Comparison of ENCODE assay signal across 8 cellular contexts in genomic region chr6:114011486-114011885, GRCh38. TPM values are rescaled to one million over a fixed set of nuclear protein-coding genes. Genes with fewer than 3 reads are reported as not detected.
DNase-seq lines count a peak whose midpoint lies in the region; ATAC-seq and TF ChIP-seq lines count a peak whose summit lies in the region.
"Not testable (repeated sequence)": the region's sequence is repeated elsewhere in the genome, so short reads cannot be mapped to it uniquely, and the experiment has no call there.

No MANE protein-coding gene starts in this region.

- not testable (repeated sequence) for H4K5ac ChIP-seq in mesendoderm (ENCODE audit: low read length)

- H3K27me3 ChIP-seq in CD4-positive, alpha-beta memory T cell (ENCODE audit: insufficient read depth, low read length); mesendoderm (ENCODE audit: insufficient read depth, low read length, poor library complexity); prostate gland (replicated peaks; ENCODE audit: insufficient read depth): not testable (repeated sequence)

- peak overlapping the region; percentile 51 for H3K9ac ChIP-seq in mesendoderm (ENCODE audit: low read length)

- H3K27ac Mint-ChIP-seq in CD4-positive, alpha-beta memory T cell = peak overlapping the region in 3 of 7 donors; percentile 8 to 87 (median 48)
- H3K27ac Mint-ChIP-seq in T-cell = peak overlapping the region; percentile 76 to 92
- H3K27ac Mint-ChIP-seq in activated CD4-positive, alpha-beta memory T cell treated with anti-CD3 and anti-CD28 coated beads, Interleukin-2, amount 10 ng/mL, durations not matched to agents 7 days and 5 days = peak overlapping the region; percentile 81
- not testable (repeated sequence) for H3K27ac Mint-ChIP-seq in activated naive CD4-positive, alpha-beta T cell treated with anti-CD3 and anti-CD28 coated beads, Interleukin-2, amount 10 ng/mL, durations not matched to agents 7 days and 5 days

- peak overlapping the region in 3 of 8 donors; percentile 2 to 57 (median 33) for H3K4me3 Mint-ChIP-seq in CD4-positive, alpha-beta memory T cell
- peak overlapping the region in 2 of 3 donors; percentile 29 to 59 for H3K4me3 Mint-ChIP-seq in T-cell
- H3K4me3 Mint-ChIP-seq in activated CD4-positive, alpha-beta memory T cell treated with anti-CD3 and anti-CD28 coated beads, Interleukin-2, amount 10 ng/mL, durations not matched to agents 7 days and 5 days = peak overlapping the region; percentile 37
- H3K4me3 Mint-ChIP-seq in activated naive CD4-positive, alpha-beta T cell treated with anti-CD3 and anti-CD28 coated beads, Interleukin-2, amount 10 ng/mL, durations not matched to agents 7 days and 5 days = not testable (repeated sequence)

- H3K36me3 ChIP-seq in CD4-positive, alpha-beta memory T cell (ENCODE audit: insufficient read depth, low read length); HEK293 (ENCODE audit: control insufficient read depth in 2 of 2, insufficient read depth in 1 of 2, low read length in 2 of 2); mesendoderm (ENCODE audit: control insufficient read depth, insufficient read depth, low read length); prostate gland: not testable (repeated sequence)

- peaks cover 8 to 19% (median 17%) of the 10 kb centered on the region in 4 donors for H3K4me1 Mint-ChIP-seq in CD4-positive, alpha-beta memory T cell
- peaks cover 16 to 29% (median 22%) of the 10 kb centered on the region in 3 donors for H3K4me1 Mint-ChIP-seq in T-cell
- peaks cover 12% of the 10 kb centered on the region for H3K4me1 Mint-ChIP-seq in activated CD4-positive, alpha-beta memory T cell treated with anti-CD3 and anti-CD28 coated beads, Interleukin-2, amount 10 ng/mL, durations not matched to agents 7 days and 5 days
- H3K4me1 Mint-ChIP-seq in activated naive CD4-positive, alpha-beta T cell treated with anti-CD3 and anti-CD28 coated beads, Interleukin-2, amount 10 ng/mL, durations not matched to agents 7 days and 5 days = peaks cover 18% of the 10 kb centered on the region

- not testable (repeated sequence) for H3K4me3 ChIP-seq in CD4-positive, alpha-beta memory T cell (ENCODE audit: low read length in 2 of 2); HEK293 (ENCODE audit: low read depth, low read length); fibroblast of villous mesenchyme (ENCODE audit: low read depth, low read length); mesendoderm (ENCODE audit: low read length); prostate gland

- CTCF ChIA-PET in CD4-positive, alpha-beta memory T cell (lab: Charles Lee; ENCODE audit: partially characterized antibody); T-cell (lab: Charles Lee); activated CD4-positive, alpha-beta memory T cell treated with anti-CD3 and anti-CD28 coated beads, Interleukin-2, amount 10 ng/mL, durations not matched to agents 7 days and 5 days (lab: Charles Lee): not testable (repeated sequence)
- CTCF ChIA-PET in HEK293 (lab: Yijun Ruan, JAX) = interaction anchor here (1.0 kb wide), 1 partner anchor 17 kb away, joined by 3 read pairs; no protein-coding TSS in a partner anchor
- CTCF ChIA-PET in activated naive CD4-positive, alpha-beta T cell treated with anti-CD3 and anti-CD28 coated beads, Interleukin-2, amount 10 ng/mL, durations not matched to agents 7 days and 5 days (lab: Charles Lee) = interaction anchor here (0.6 kb wide), 1 partner anchor 97 kb away, joined by 3 read pairs; no protein-coding TSS in a partner anchor

- peaks cover 15% of the 10 kb centered on the region for H3K4me1 ChIP-seq in CD4-positive, alpha-beta memory T cell (ENCODE audit: insufficient read depth, low read length)
- not testable (repeated sequence) for H3K4me1 ChIP-seq in HEK293 (ENCODE audit: control insufficient read depth, insufficient read depth, low read length); mesendoderm (ENCODE audit: control insufficient read depth, low read depth, low read length); prostate gland (replicated peaks)

- H3K27ac ChIP-seq in CD4-positive, alpha-beta memory T cell (ENCODE audit: low read depth, low read length); HEK293 (ENCODE audit: extremely low read depth, low read depth, low read length); prostate gland: not testable (repeated sequence)
- H3K27ac ChIP-seq in mesendoderm (ENCODE audit: low read depth, low read length) = peak overlapping the region; percentile 82

- not testable (repeated sequence) for H3K9me3 ChIP-seq in CD4-positive, alpha-beta memory T cell (ENCODE audit: control insufficient read depth in 1 of 2, low read length in 2 of 2); HEK293 (ENCODE audit: control insufficient read depth, insufficient read depth, low read depth, low read length); prostate gland

- peak overlapping the region; percentile 74 for H3K56ac ChIP-seq in mesendoderm (ENCODE audit: low read length)

- peak in 3 of 5 donors; percentile 6 to 39 (median 36) for DNase-seq in CD4-positive, alpha-beta memory T cell
- DNase-seq in T-cell (peak in 3 of 34 experiments; percentile 4 to 16 (median 12)), fibroblast of villous mesenchyme (ENCODE audit: low read depth) (peak; percentile 44), mesendoderm (peak; percentile 97), prostate gland (ENCODE audit: low spot score) (peak; percentile 54)
- DNase-seq in activated CD4-positive, alpha-beta memory T cell treated with anti-CD3 and anti-CD28 coated beads, Interleukin-2, amount 10 ng/mL, durations not matched to agents 7 days and 5 days = peak; percentile 32
- DNase-seq in activated naive CD4-positive, alpha-beta T cell treated with anti-CD3 and anti-CD28 coated beads, Interleukin-2, amount 10 ng/mL, durations not matched to agents 7 days and 5 days = peak; percentile 48

- H3K27me3 Mint-ChIP-seq in CD4-positive, alpha-beta memory T cell; T-cell; activated CD4-positive, alpha-beta memory T cell treated with anti-CD3 and anti-CD28 coated beads, Interleukin-2, amount 10 ng/mL, durations not matched to agents 7 days and 5 days; activated naive CD4-positive, alpha-beta T cell treated with anti-CD3 and anti-CD28 coated beads, Interleukin-2, amount 10 ng/mL, durations not matched to agents 7 days and 5 days: not testable (repeated sequence)

- not testable (repeated sequence) for H2AK5ac ChIP-seq in mesendoderm (ENCODE audit: low read length)

- H3K36me3 Mint-ChIP-seq in CD4-positive, alpha-beta memory T cell; T-cell; activated CD4-positive, alpha-beta memory T cell treated with anti-CD3 and anti-CD28 coated beads, Interleukin-2, amount 10 ng/mL, durations not matched to agents 7 days and 5 days (ENCODE audit: low read depth); activated naive CD4-positive, alpha-beta T cell treated with anti-CD3 and anti-CD28 coated beads, Interleukin-2, amount 10 ng/mL, durations not matched to agents 7 days and 5 days: not testable (repeated sequence)

- POLR2A ChIA-PET in CD4-positive, alpha-beta memory T cell (lab: Charles Lee; ENCODE audit: partially characterized antibody); HEK293 (lab: Yijun Ruan, JAX); T-cell (lab: Charles Lee); activated CD4-positive, alpha-beta memory T cell treated with anti-CD3 and anti-CD28 coated beads, Interleukin-2, amount 10 ng/mL, durations not matched to agents 7 days and 5 days (lab: Charles Lee): not testable (repeated sequence)

- peak overlapping the region; percentile 85 for H3K4ac ChIP-seq in mesendoderm (ENCODE audit: low read depth, low read length)

- H3K9me3 Mint-ChIP-seq in CD4-positive, alpha-beta memory T cell; T-cell; activated CD4-positive, alpha-beta memory T cell treated with anti-CD3 and anti-CD28 coated beads, Interleukin-2, amount 10 ng/mL, durations not matched to agents 7 days and 5 days; activated naive CD4-positive, alpha-beta T cell treated with anti-CD3 and anti-CD28 coated beads, Interleukin-2, amount 10 ng/mL, durations not matched to agents 7 days and 5 days: not testable (repeated sequence)

- intact Hi-C loops in CD4-positive, alpha-beta memory T cell (cut with micrococcal nuclease); prostate gland (cut with DNase I): not testable (repeated sequence)

- WGBS in mesendoderm (ENCODE audit: extremely low coverage, insufficient coverage, low lambda C conversion rate) = no CpG with 5 or more reads among the region's 7 CpGs
- WGBS in prostate gland = 38% methylated on average over 7 of the region's 7 CpGs

- not testable (repeated sequence) for H3K79me2 ChIP-seq in mesendoderm (ENCODE audit: control insufficient read depth, insufficient read depth, low read length)

- H3K18ac ChIP-seq in mesendoderm (ENCODE audit: low read length) = peak overlapping the region; percentile 100

- TF ChIP-seq CTCF in HEK293 (tag by site-specific recombination; IDR thresholded peaks at IDR 0.05); fibroblast of villous mesenchyme (IDR thresholded peaks at IDR 0.05; ENCODE audit: insufficient read depth, low read depth, low read length); prostate gland (IDR thresholded peaks at IDR 0.05): not testable (repeated sequence)

- not testable (repeated sequence) for H3K23ac ChIP-seq in mesendoderm (ENCODE audit: low read length)

- not testable (repeated sequence) for TF ChIP-seq POLR2A in prostate gland (IDR thresholded peaks at IDR 0.05)

- not testable (repeated sequence) for H2BK15ac ChIP-seq in mesendoderm (replicated peaks; ENCODE audit: low read depth)

- H4K8ac ChIP-seq in mesendoderm (ENCODE audit: low read depth, low read length) = not testable (repeated sequence)

- H3K4me2 ChIP-seq in mesendoderm (ENCODE audit: low read length) = not testable (repeated sequence)

- H3K79me1 ChIP-seq in mesendoderm (ENCODE audit: low read length) = not testable (repeated sequence)

- H2BK5ac ChIP-seq in mesendoderm (ENCODE audit: low read length) = peak overlapping the region; percentile 96

- H2BK120ac ChIP-seq in mesendoderm (ENCODE audit: low read depth, low read length) = not testable (repeated sequence)

- peak; percentile 50 to 71 (median 66) for ATAC-seq in T-cell (replicated peaks in 1 of 4)

RNA-seq across cellular contexts. Expression of gene HDAC2, which starts 40.5 kb away (rescaled TPM):
- total RNA-seq in CD4-positive, alpha-beta memory T cell = 10 to 100 TPM; 53.0 to 54.7 TPM
- polyA plus RNA-seq in CD4-positive, alpha-beta memory T cell = 10 to 100 TPM; 73.3 to 87.1 TPM
- total RNA-seq in T-cell (10 to 100 TPM; 44.7 to 54.6 (median 50.1) TPM), fibroblast of villous mesenchyme (59.9 and 86.8 TPM in 2 replicates), prostate gland (10 to 100 TPM; 39.6 to 86.0 TPM)
- 10 to 100 TPM; 64.0 to 64.8 TPM for total RNA-seq in activated CD4-positive, alpha-beta memory T cell treated with anti-CD3 and anti-CD28 coated beads, Interleukin-2, amount 10 ng/mL, durations not matched to agents 7 days and 5 days
- polyA plus RNA-seq in mesendoderm (2013, experiment 1 of 2) = 235 TPM
- polyA plus RNA-seq in mesendoderm (2013, experiment 2 of 2) = 256 TPM
